Comparison of ENCODE assay signal across 8 cellular contexts in genomic region chr20:52972965-52973819, GRCh38. TPM values are rescaled to one million over a fixed set of nuclear protein-coding genes. Genes with fewer than 3 reads are reported as not detected.
DNase-seq lines count a peak whose midpoint lies in the region; ATAC-seq and TF ChIP-seq lines count a peak whose summit lies in the region.

No MANE protein-coding gene starts in this region.

- peak overlapping the region; percentile 41; the same call in 1 of the 2 replicates for H3K27ac ChIP-seq in C4-2B
- peak overlapping the region; percentile 13 to 66 (median 48) for H3K27ac ChIP-seq in Peyer's patch

- H3K4me1 ChIP-seq in Peyer's patch, result peaks cover 0 to 12% (median 0%) of the 10 kb centered on the region in 4 donors

- H3K4me3 ChIP-seq in Peyer's patch (peak overlapping the region; percentile 26 to 55 (median 43)), astrocyte of the spinal cord (ENCODE audit: low read depth, low read length) (peak overlapping the region; percentile 53)

- TF ChIP-seq CTCF in C4-2B (conservative IDR thresholded peaks at IDR 0.05) (no peak), Peyer's patch (IDR thresholded peaks at IDR 0.05) (no peak), astrocyte of the spinal cord (IDR thresholded peaks at IDR 0.05; ENCODE audit: low read depth, low read length) (no peak)

- H3K9me3 ChIP-seq in Peyer's patch, result no peaks in the 10 kb centered on the region

- in situ Hi-C loops in astrocyte of the spinal cord (cut with HindIII; ENCODE audit: low sequenced_read_pairs), result no loop called here

- peaks cover 0 to 7% of the 10 kb centered on the region in 2 donors for H3K27me3 ChIP-seq in Peyer's patch

- H3K36me3 ChIP-seq in Peyer's patch, result no peaks in the 10 kb centered on the region

- ATAC-seq in left lobe of liver, result peak; percentile 62
- no peak for ATAC-seq in HG03565 (IDR thresholded peaks at IDR 0.05; ENCODE audit: unreplicated experiment)

- DNase-seq in Peyer's patch, result peak in 2 of 3 donors; percentile 17 to 47
- DNase-seq in astrocyte of the spinal cord (ENCODE audit: low read depth, low spot score), result no peak
- DNase-seq in left lobe of liver (ENCODE audit: low spot score), result peak; percentile 65
- DNase-seq in stimulated activated CD4-positive, alpha-beta T cell treated with anti-CD3 and anti-CD28 coated beads, TNF-alpha, amount 100 ng/mL, for 1 hour (ENCODE audit: low read depth in 3 of 3, low spot score in 1 of 3), result peak in 2 of 3 donors; percentile 0 to 32
- no peak for DNase-seq in DMS114 treated with DMSO at 0.1 percent for 48 hours (lab: John Stamatoyannopoulos, UW; ENCODE audit: unreplicated experiment)
- no peak for DNase-seq in NCI-H226

- TF ChIP-seq POLR2A in Peyer's patch (IDR thresholded peaks at IDR 0.05), result no peak

RNA-seq across cellular contexts. Expression of gene TSHZ2, which starts 1.0 kb away (rescaled TPM):
- 10 to 100 TPM in 2 of 4 donors, 1 to 10 TPM in 2; 4.0 to 57.8 (median 10.3) TPM for total RNA-seq in Peyer's patch
- total RNA-seq in left lobe of liver, result 19.0 TPM

Comparison
In these comparisons a context has a peak if more than half of its experiments do, and no peak if none do; other contexts are left out.
1. DNase-seq: peak in Peyer's patch (2 of 3), left lobe of liver (single experiment) and stimulated activated CD4-positive, alpha-beta T cell treated with anti-CD3 and anti-CD28 coated beads, TNF-alpha, amount 100 ng/mL, for 1 hour (2 of 3); none in astrocyte of the spinal cord (single experiment), DMS114 treated with DMSO at 0.1 percent for 48 hours (single experiment) and NCI-H226 (single experiment).